Comparison of ENCODE assay signal across 16 cellular contexts in genomic region chr2:117858892-117859531, GRCh38. TPM values are rescaled to one million over a fixed set of nuclear protein-coding genes. Genes with fewer than 3 reads are reported as not detected.
A peak's percentile ranks its signal among the peaks of the same experiment; 100 is the strongest.
DNase-seq lines count a peak whose midpoint lies in the region; ATAC-seq and TF ChIP-seq lines count a peak whose summit lies in the region.
"Had no signal": no experiment of that assay in that cellular context is flagged by ENCODE, and none has a peak within 500 bp of the region (broad histone marks: within the 10 kb centered on the region; RNA-seq: fewer than 3 reads in every experiment).

No MANE protein-coding gene starts in this region.

- no peaks in the 10 kb centered on the region for H3K36me3 ChIP-seq in BE2C
- H3K36me3 ChIP-seq in GM23338 (ENCODE audit: insufficient read depth), result no peaks in the 10 kb centered on the region
- no peaks in the 10 kb centered on the region for H3K36me3 ChIP-seq in lung (ENCODE audit: control insufficient read depth in 2 of 2, insufficient read depth in 2 of 2, low read length in 2 of 2)
- no peaks in the 10 kb centered on the region for H3K36me3 ChIP-seq in esophagus muscularis mucosa
- H3K36me3 ChIP-seq: HAP-1 had no signal

- peak overlapping the region; percentile 88 for H3K4me2 ChIP-seq in GM23338

- no peak overlapping the region for H3K4me3 ChIP-seq in BE2C (ENCODE audit: low read depth, low read length)
- peak overlapping the region; percentile 59 for H3K4me3 ChIP-seq in GM23338
- peak overlapping the region; percentile 2 for H3K4me3 ChIP-seq in lung
- H3K4me3 ChIP-seq in esophagus muscularis mucosa, result no peak overlapping the region
- H3K4me3 ChIP-seq: HAP-1 had no signal

- peaks cover 9% of the 10 kb centered on the region for H3K27me3 Mint-ChIP-seq in GM23338 (ENCODE audit: insufficient read depth, low read depth, poor library complexity)
- H3K27me3 Mint-ChIP-seq in endothelial cell (ENCODE audit: unreplicated experiment), result peaks cover 3% of the 10 kb centered on the region
- peaks cover 35% of the 10 kb centered on the region for H3K27me3 Mint-ChIP-seq in activated CD8-positive, alpha-beta memory T cell treated with anti-CD3 and anti-CD28 coated beads, Interleukin-2, amount 10 ng/mL, durations not matched to agents 7 days and 5 days

- intact Hi-C loops in esophagus muscularis mucosa (cut with DNase I), result no loop called here

- no peaks in the 10 kb centered on the region for H3K9me3 ChIP-seq in BE2C
- H3K9me3 ChIP-seq in lung (ENCODE audit: control insufficient read depth in 2 of 2, insufficient read depth in 1 of 2, low read length in 1 of 2), result peaks cover 0 to 19% of the 10 kb centered on the region in 2 donors
- no peaks in the 10 kb centered on the region for H3K9me3 ChIP-seq in esophagus muscularis mucosa
- H3K9me3 ChIP-seq: HAP-1 had no signal

- TF ChIP-seq POLR2A in esophagus muscularis mucosa (IDR thresholded peaks at IDR 0.05; ENCODE audit: low read depth), result no peak

- peak; percentile 13 for DNase-seq in BE2C
- peak; percentile 88 for DNase-seq in GM23338 (ENCODE audit: low spot score)
- peak; percentile 25 for DNase-seq in endothelial cell (ENCODE audit: low spot score)
- DNase-seq in lung (ENCODE audit: low spot score), result no peak
- no peak for DNase-seq in NCI-H1092 treated with DMSO at 0.1 percent for 48 hours (lab: John Stamatoyannopoulos, UW)
- DNase-seq in activated CD8-positive, alpha-beta memory T cell treated with anti-CD3 and anti-CD28 coated beads, Interleukin-2, amount 10 ng/mL, durations not matched to agents 7 days and 5 days, result no peak
- no peak for DNase-seq in esophagus muscularis mucosa (ENCODE audit: extremely low spot score)
- DNase-seq: DMS79, GDM1, MV-4-11, NCI-H1436, NCI-H2081 treated with DMSO at 0.1 percent for 48 hours, NCI-H748 treated with DMSO at 0.1 percent for 48 hours had no signal

- H3K4me1 ChIP-seq in BE2C, result no peaks in the 10 kb centered on the region
- peaks cover 5% of the 10 kb centered on the region; the same call in 1 of the 2 replicates for H3K4me1 ChIP-seq in GM23338 (ENCODE audit: insufficient read depth)
- H3K4me1 ChIP-seq in lung (ENCODE audit: control insufficient read depth in 2 of 2, insufficient read depth in 2 of 2, low read length in 2 of 2), result peaks cover 0 to 3% of the 10 kb centered on the region in 2 donors
- peaks cover 0 to 10% (median 0%) of the 10 kb centered on the region in 4 donors for H3K4me1 ChIP-seq in esophagus muscularis mucosa
- H3K4me1 ChIP-seq: HAP-1 had no signal

- peaks cover 9% of the 10 kb centered on the region; the same call in 2 of the 3 replicates for H3K4me1 Mint-ChIP-seq in GM23338
- no peaks in the 10 kb centered on the region for H3K4me1 Mint-ChIP-seq in endothelial cell (ENCODE audit: unreplicated experiment)
- H3K4me1 Mint-ChIP-seq in activated CD8-positive, alpha-beta memory T cell treated with anti-CD3 and anti-CD28 coated beads, Interleukin-2, amount 10 ng/mL, durations not matched to agents 7 days and 5 days, result no peaks in the 10 kb centered on the region

- CTCF ChIA-PET in activated CD8-positive, alpha-beta memory T cell treated with anti-CD3 and anti-CD28 coated beads, Interleukin-2, amount 10 ng/mL, durations not matched to agents 7 days and 5 days (lab: Charles Lee), result no interaction called here

- no peak for TF ChIP-seq EP300 in esophagus muscularis mucosa (IDR thresholded peaks at IDR 0.05)

- peak overlapping the region; percentile 95 for H2AFZ ChIP-seq in GM23338

- no peaks in the 10 kb centered on the region for H3K79me2 ChIP-seq in GM23338 (replicated peaks; ENCODE audit: insufficient read depth)

- no peaks in the 10 kb centered on the region for H3K36me3 Mint-ChIP-seq in GM23338 (ENCODE audit: low read depth)
- peaks cover 4% of the 10 kb centered on the region for H3K36me3 Mint-ChIP-seq in endothelial cell (ENCODE audit: low read depth, unreplicated experiment)
- H3K36me3 Mint-ChIP-seq in activated CD8-positive, alpha-beta memory T cell treated with anti-CD3 and anti-CD28 coated beads, Interleukin-2, amount 10 ng/mL, durations not matched to agents 7 days and 5 days, result no peaks in the 10 kb centered on the region

- WGBS in lung, 2 donors, result 56 to 66% methylated on average over 41 of the region's 41 CpGs
- WGBS in esophagus muscularis mucosa, result 70% methylated on average over 2 of the region's 41 CpGs

- peak overlapping the region; percentile 38; the same call in 1 of the 3 replicates for H3K4me3 Mint-ChIP-seq in GM23338
- no peak overlapping the region for H3K4me3 Mint-ChIP-seq in endothelial cell (ENCODE audit: unreplicated experiment)
- no peak overlapping the region for H3K4me3 Mint-ChIP-seq in activated CD8-positive, alpha-beta memory T cell treated with anti-CD3 and anti-CD28 coated beads, Interleukin-2, amount 10 ng/mL, durations not matched to agents 7 days and 5 days

- no peaks in the 10 kb centered on the region for H4K20me1 ChIP-seq in GM23338 (replicated peaks; ENCODE audit: insufficient read depth)

- 0 out of 2 replicates have a peak, but pooled peaks cover 4% of the 10 kb centered on the region for H3F3A ChIP-seq in GM23338 (replicated peaks; ENCODE audit: low read depth)

- H3K9me3 Mint-ChIP-seq in GM23338 (no peaks in the 10 kb centered on the region), endothelial cell (ENCODE audit: unreplicated experiment) (no peaks in the 10 kb centered on the region)
- H3K9me3 Mint-ChIP-seq in activated CD8-positive, alpha-beta memory T cell treated with anti-CD3 and anti-CD28 coated beads, Interleukin-2, amount 10 ng/mL, durations not matched to agents 7 days and 5 days (ENCODE audit: low read depth), result no peaks in the 10 kb centered on the region

- ATAC-seq in GM23338 (peak; percentile 84), lung (ENCODE audit: insufficient read depth, low FRiP score) (no peak), HG03469 (IDR thresholded peaks at IDR 0.05; ENCODE audit: unreplicated experiment) (no peak)
- ATAC-seq in activated CD8-positive, alpha-beta memory T cell treated with anti-CD3 and anti-CD28 coated beads, Interleukin-2, amount 10 ng/mL, durations not matched to agents 7 days and 5 days, result no peak
- ATAC-seq: SK-N-SH treated with all-trans-retinoic acid at 6 μM for 48 hours had no signal

- TF ChIP-seq CTCF in BE2C (IDR thresholded peaks at IDR 0.05; ENCODE audit: low read depth, low read length) (no peak), GM23338 (conservative IDR thresholded peaks at IDR 0.05; ENCODE audit: low read depth in 2 of 2) (peak in 1 of 2 experiments; percentile 31; a peak in 2 of 4 replicates), endothelial cell (IDR thresholded peaks at IDR 0.05; ENCODE audit: unreplicated experiment) (no peak), lung (IDR thresholded peaks at IDR 0.05; ENCODE audit: control extremely low read depth, extremely low read depth) (no peak), esophagus muscularis mucosa (IDR thresholded peaks at IDR 0.05) (no peak)

- H3K27ac ChIP-seq in GM23338 (ENCODE audit: low read depth) (no peak overlapping the region), lung (ENCODE audit: low read depth in 1 of 2, low read length in 1 of 2) (no peak overlapping the region), esophagus muscularis mucosa (replicated peaks in 1 of 4) (no peak overlapping the region)

- H3K9me2 ChIP-seq in GM23338 (ENCODE audit: insufficient read depth), result no peaks in the 10 kb centered on the region

- H3K27ac Mint-ChIP-seq in GM23338 (no peak overlapping the region), endothelial cell (ENCODE audit: unreplicated experiment) (no peak overlapping the region)
- H3K27ac Mint-ChIP-seq in activated CD8-positive, alpha-beta memory T cell treated with anti-CD3 and anti-CD28 coated beads, Interleukin-2, amount 10 ng/mL, durations not matched to agents 7 days and 5 days, result no peak overlapping the region

- H3K27me3 ChIP-seq in BE2C, result peaks cover 16% of the 10 kb centered on the region
- peaks cover 35% of the 10 kb centered on the region for H3K27me3 ChIP-seq in GM23338 (ENCODE audit: insufficient read depth)
- H3K27me3 ChIP-seq in lung (ENCODE audit: control insufficient read depth, insufficient read depth), result no peaks in the 10 kb centered on the region
- H3K27me3 ChIP-seq in esophagus muscularis mucosa, result peaks cover 0 to 33% (median 0%) of the 10 kb centered on the region in 4 donors

TF ChIP-seq in GM23338, 12 proteins besides CTCF, POLR2A, EP300 and RAD21 (continues in another document):
- TF ChIP-seq ZNF114 (CRISPR knock-in tag; IDR thresholded peaks at IDR 0.05), result no peak

RNA-seq across cellular contexts. Expression of gene DDX18, which starts 44.5 kb away (rescaled TPM):
- 68.0 TPM for polyA plus RNA-seq in BE2C (2012; ENCODE audit: insufficient read depth, insufficient read length, low read depth)
- 98.8 and 102 TPM in 2 replicates for total RNA-seq in GM23338 (2014; rRNA removed; shearing (Covaris generic))
- polyA plus RNA-seq in GM23338 (2016; fragmentation: Nextera tagmentation; extraction: Ambion mirVana) (169 and 183 TPM in 2 replicates), lung (10 to 100 TPM; 26.9 to 35.6 TPM)
- total RNA-seq in endothelial cell (ENCODE audit: unreplicated experiment) (67.3 TPM), lung (10 to 100 TPM; 43.9 to 60.0 TPM), esophagus muscularis mucosa (10 to 100 TPM; 29.2 to 44.5 (median 38.6) TPM)
- total RNA-seq in activated CD8-positive, alpha-beta memory T cell treated with anti-CD3 and anti-CD28 coated beads, Interleukin-2, amount 10 ng/mL, durations not matched to agents 7 days and 5 days, result 10 to 100 TPM; 55.3 to 78.2 TPM

Comparison
In these comparisons a context has a peak if more than half of its experiments do, and no peak if none do; other contexts are left out.
1. DNase-seq: peak in BE2C (single experiment), GM23338 (single experiment) and endothelial cell (single experiment); none in lung (single experiment), NCI-H1092 treated with DMSO at 0.1 percent for 48 hours (single experiment), activated CD8-positive, alpha-beta memory T cell treated with anti-CD3 and anti-CD28 coated beads, Interleukin-2, amount 10 ng/mL, durations not matched to agents 7 days and 5 days (single experiment) and esophagus muscularis mucosa (single experiment).
2. H3K4me3 ChIP-seq: peak in GM23338 (single experiment) and lung (single experiment); none in BE2C (single experiment) and esophagus muscularis mucosa (0 of 4).